8 cellular contexts compared by ENCODE assay signal in genomic region chr7:128398016-128398840, GRCh38. TPM values are rescaled to one million over a fixed set of nuclear protein-coding genes. Genes with fewer than 3 reads are reported as not detected.
DNase-seq lines count a peak whose midpoint lies in the region; ATAC-seq lines count a peak whose summit lies in the region.

No MANE protein-coding gene starts in this region.

- H3K36me3 ChIP-seq in GM23248 (ENCODE audit: low read depth), result peaks cover 24% of the 10 kb centered on the region

- in situ Hi-C loops in Caki2 (cut with HindIII; ENCODE audit: low pct_unique_long_range_greater_than_20kb, low sequenced_read_pairs) (no loop called here), GM23248 (cut with MboI) (no loop called here)

- 78 to 82% methylated on average over 16 of the region's 16 CpGs for WGBS in GM23248 (ENCODE audit: low coverage in 1 of 2, low lambda C conversion rate in 2 of 2, missing lambda C conversion rate in 2 of 2), 2 experiments

- no peaks in the 10 kb centered on the region for H3F3A ChIP-seq in GM23248 (ENCODE audit: insufficient read depth)

- no peak overlapping the region for H3K4me3 ChIP-seq in GM23248

- H3K27ac ChIP-seq in GM23248, result no peak overlapping the region
- H3K27ac ChIP-seq in caudate nucleus (ENCODE audit: low read depth, low read length), result no peak overlapping the region

- no peak overlapping the region for H2AFZ ChIP-seq in GM23248

- H3K79me2 ChIP-seq in GM23248 (ENCODE audit: insufficient read depth), result peaks cover 14% of the 10 kb centered on the region

- no peaks in the 10 kb centered on the region for H4K20me1 ChIP-seq in GM23248 (ENCODE audit: insufficient read depth)

- no peak overlapping the region for H3K9ac ChIP-seq in GM23248

- no peaks in the 10 kb centered on the region for H3K9me3 ChIP-seq in GM23248 (ENCODE audit: low read depth)

- no peaks in the 10 kb centered on the region for H3K27me3 ChIP-seq in GM23248 (replicated peaks; ENCODE audit: insufficient read depth)

- H3K4me2 ChIP-seq in GM23248 (ENCODE audit: unreplicated experiment), result no peak overlapping the region

- DNase-seq in Caki2 (ENCODE audit: low read depth) (peak; percentile 29), GM23248 (peak; percentile 61), RPMI8226 (peak; percentile 38), caudate nucleus (lab: John Stamatoyannopoulos, UW) (peak in 38 of 61 donors; percentile 4 to 56 (median 28)), left kidney (ENCODE audit: low read depth, low spot score) (peak; percentile 69)
- peak; percentile 18 for DNase-seq in stimulated activated naive CD4-positive, alpha-beta T cell treated with Interleukin-2 at 50 U/mL for 16 hours (lab: John Stamatoyannopoulos, UW)

- ATAC-seq in HG03457 (IDR thresholded peaks at IDR 0.05; ENCODE audit: unreplicated experiment) (no peak), GM21576 (IDR thresholded peaks at IDR 0.05; ENCODE audit: unreplicated experiment) (no peak)

- H3K9me2 ChIP-seq in GM23248 (ENCODE audit: insufficient read depth), result no peaks in the 10 kb centered on the region

- no peaks in the 10 kb centered on the region for H3K4me1 ChIP-seq in GM23248 (ENCODE audit: insufficient read depth)

RNA-seq across cellular contexts. Expression of gene IMPDH1, which starts 11.6 kb away (rescaled TPM):
- 44.7 and 65.4 TPM in 2 replicates for total RNA-seq in Caki2 (2014; rRNA removed; shearing (Covaris generic); ENCODE audit: low replicate concordance)
- total RNA-seq in GM23248 (2014; rRNA removed; shearing (Covaris generic)), result 97.3 and 104 TPM in 2 replicates
- 89.9 and 93.6 TPM in 2 replicates for polyA plus RNA-seq in GM23248 (2016; fragmentation: Nextera tagmentation; extraction: Ambion mirVana)

RNA-seq across cellular contexts. Expression of gene PRRT4, which starts 36.7 kb away (rescaled TPM):
- total RNA-seq in Caki2 (2014; rRNA removed; shearing (Covaris generic); ENCODE audit: low replicate concordance), result 0.91 TPM in 1 of 2 replicates, not detected in the other
- total RNA-seq in GM23248 (2014; rRNA removed; shearing (Covaris generic)), result not detected in 2 replicates
- not detected in 2 replicates for polyA plus RNA-seq in GM23248 (2016; fragmentation: Nextera tagmentation; extraction: Ambion mirVana)

RNA-seq across cellular contexts. Expression of gene RBM28, which starts 54.5 kb away (rescaled TPM):
- 12.9 and 30.0 TPM in 2 replicates for total RNA-seq in Caki2 (2014; rRNA removed; shearing (Covaris generic); ENCODE audit: low replicate concordance)
- 11.3 and 18.9 TPM in 2 replicates for total RNA-seq in GM23248 (2014; rRNA removed; shearing (Covaris generic))
- polyA plus RNA-seq in GM23248 (2016; fragmentation: Nextera tagmentation; extraction: Ambion mirVana), result 25.7 and 29.1 TPM in 2 replicates

RNA-seq across cellular contexts. Expression of gene HILPDA, which starts 57.5 kb away (rescaled TPM):
- 8.6 and 14.8 TPM in 2 replicates for total RNA-seq in Caki2 (2014; rRNA removed; shearing (Covaris generic); ENCODE audit: low replicate concordance)
- total RNA-seq in GM23248 (2014; rRNA removed; shearing (Covaris generic)), result 10.2 and 18.5 TPM in 2 replicates
- 26.6 and 27.6 TPM in 2 replicates for polyA plus RNA-seq in GM23248 (2016; fragmentation: Nextera tagmentation; extraction: Ambion mirVana)

Comparison
In these comparisons a context has a peak if more than half of its experiments do, and no peak if none do; other contexts are left out.
1. DNase-seq: peak in every context shown above with its lines; median percentile 69 in left kidney; 61 in GM23248; 38 in RPMI8226; 29 in Caki2; 28 in caudate nucleus; 18 in stimulated activated naive CD4-positive, alpha-beta T cell treated with Interleukin-2 at 50 U/mL for 16 hours.